Comparison of ENCODE assay signal across 10 cellular contexts in the genomic region with DNA sequence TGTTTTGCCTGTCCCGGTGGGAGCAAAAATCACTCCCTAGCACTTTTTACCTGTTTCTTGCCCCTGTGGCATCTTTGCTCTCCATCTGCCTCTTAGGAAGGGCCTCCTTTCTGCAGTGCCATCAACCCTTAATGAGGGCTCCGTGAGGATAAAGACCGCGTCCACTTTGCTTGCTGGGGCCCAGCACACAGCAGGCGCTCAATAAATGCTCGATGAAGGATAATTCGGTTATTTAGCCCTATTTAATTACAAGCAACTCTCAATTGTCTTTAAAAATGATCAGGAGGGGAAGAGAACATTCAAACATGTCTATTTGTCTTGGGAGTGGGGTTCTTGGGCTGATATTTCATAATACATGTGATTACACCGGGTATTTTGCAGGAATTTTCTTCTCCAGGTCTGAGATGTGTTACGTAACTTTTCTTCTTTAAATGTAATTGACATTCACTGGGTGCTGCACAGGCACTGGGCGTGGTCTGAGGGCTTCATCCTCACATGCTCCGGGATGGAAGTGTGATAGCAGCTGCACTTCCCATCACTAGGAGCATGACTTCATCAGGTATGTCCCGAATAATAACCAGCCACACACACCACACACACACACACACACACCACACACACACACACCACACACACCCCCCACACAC. TPM values are rescaled to one million over a fixed set of nuclear protein-coding genes. Genes with fewer than 3 reads are reported as not detected.
DNase-seq lines count a peak whose midpoint lies in the region; ATAC-seq lines count a peak whose summit lies in the region.
"Had no signal": no experiment of that assay in that cellular context is flagged by ENCODE, and none has a peak within 500 bp of the region (broad histone marks: within the 10 kb centered on the region; RNA-seq: fewer than 3 reads in every experiment).

No MANE protein-coding gene starts in this region.

- peak overlapping the region; percentile 63 for H3K9ac ChIP-seq in endocrine pancreas (ENCODE audit: control insufficient read depth, insufficient read depth, low read length)

- peak overlapping the region; percentile 57 for H3K4me3 ChIP-seq in endocrine pancreas (ENCODE audit: control insufficient read depth, insufficient read depth, low read length)

- DNase-seq in NCI-H1092 treated with DMSO at 0.1 percent for 48 hours (lab: John Stamatoyannopoulos, UW) (peak; percentile 51), NCI-H1092 (lab: John Stamatoyannopoulos, UW) (no peak), NCI-H345 treated with DMSO at 0.1 percent for 48 hours (lab: John Stamatoyannopoulos, UW; ENCODE audit: unreplicated experiment) (peak; percentile 70), renal cortical epithelial cell (ENCODE audit: low read depth) (peak; percentile 7), sciatic nerve (ENCODE audit: low spot score) (no peak)
- DNase-seq: T-helper 9 cell had no signal

- ATAC-seq in sciatic nerve, result no peak
- no peak for ATAC-seq in HG02885 (IDR thresholded peaks at IDR 0.05; ENCODE audit: poor library complexity, unreplicated experiment)
- ATAC-seq in HG03521 (IDR thresholded peaks at IDR 0.05; ENCODE audit: unreplicated experiment), result no peak

- intact Hi-C loops in sciatic nerve (cut with DNase I), result no loop called here

- H3K9me3 ChIP-seq in endocrine pancreas (ENCODE audit: control insufficient read depth, low read length), result no peaks in the 10 kb centered on the region
- H3K9me3 ChIP-seq: ascending aorta had no signal

- no peaks in the 10 kb centered on the region for H3K36me3 ChIP-seq in endocrine pancreas (ENCODE audit: control insufficient read depth, insufficient read depth, low read length)
- H3K36me3 ChIP-seq: ascending aorta had no signal

- no peaks in the 10 kb centered on the region for H3K4me1 ChIP-seq in endocrine pancreas (ENCODE audit: control insufficient read depth, insufficient read depth, low read length)
- H3K4me1 ChIP-seq: ascending aorta had no signal

- H3K27me3 ChIP-seq in endocrine pancreas (ENCODE audit: control insufficient read depth, insufficient read depth, low read length), result peaks cover 2% of the 10 kb centered on the region
- H3K27me3 ChIP-seq: ascending aorta had no signal

RNA-seq across cellular contexts. Expression of a gene that starts 19.8 kb away (rescaled TPM):
- total RNA-seq in renal cortical epithelial cell (0.15 and 0.17 TPM in 2 replicates), sciatic nerve (3.2 TPM)

Comparison
In these comparisons a context has a peak if more than half of its experiments do, and no peak if none do; other contexts are left out.
1. DNase-seq: peak in NCI-H1092 treated with DMSO at 0.1 percent for 48 hours (single experiment), NCI-H345 treated with DMSO at 0.1 percent for 48 hours (single experiment) and renal cortical epithelial cell (single experiment); none in NCI-H1092 (single experiment) and sciatic nerve (single experiment).